Comparison of ENCODE assay signal across 1 cellular context in the genomic region with DNA sequence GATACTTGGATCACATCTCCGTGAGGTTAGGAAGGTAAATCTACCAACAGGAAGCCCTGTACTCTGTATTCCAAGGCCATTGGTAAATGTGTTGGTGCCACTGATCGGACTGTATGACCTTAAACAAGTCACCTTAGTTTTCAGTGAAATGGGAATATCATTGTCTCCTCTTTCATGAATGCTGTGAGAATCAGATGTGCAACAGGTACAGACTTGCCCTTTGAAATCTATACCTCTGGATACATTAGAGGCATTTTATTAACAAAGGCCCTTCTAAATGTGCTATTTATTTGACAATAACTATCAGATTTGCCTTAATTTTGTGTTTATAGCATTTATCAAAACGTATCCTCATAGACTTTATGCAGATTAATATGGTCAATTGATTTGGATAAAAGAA.
TF ChIP-seq lines count a peak whose summit lies in the region.

No MANE protein-coding gene starts in this region.

TF ChIP-seq in WTC11, 78 proteins besides CTCF, POLR2A, EP300 and RAD21 (continued from another document):
- TF ChIP-seq RORB (CRISPR knock-in tag; IDR thresholded peaks at IDR 0.05) = no peak
- TF ChIP-seq ESRRA (CRISPR knock-in tag; IDR thresholded peaks at IDR 0.05; ENCODE audit: borderline replicate concordance) = no peak
- TF ChIP-seq ZNF317 (CRISPR knock-in tag; IDR thresholded peaks at IDR 0.05; ENCODE audit: borderline replicate concordance, low read depth) = no peak
TF ChIP-seq in WTC11: peak in this region for 0.
